26 cellular contexts compared by ENCODE assay signal in the genomic region with DNA sequence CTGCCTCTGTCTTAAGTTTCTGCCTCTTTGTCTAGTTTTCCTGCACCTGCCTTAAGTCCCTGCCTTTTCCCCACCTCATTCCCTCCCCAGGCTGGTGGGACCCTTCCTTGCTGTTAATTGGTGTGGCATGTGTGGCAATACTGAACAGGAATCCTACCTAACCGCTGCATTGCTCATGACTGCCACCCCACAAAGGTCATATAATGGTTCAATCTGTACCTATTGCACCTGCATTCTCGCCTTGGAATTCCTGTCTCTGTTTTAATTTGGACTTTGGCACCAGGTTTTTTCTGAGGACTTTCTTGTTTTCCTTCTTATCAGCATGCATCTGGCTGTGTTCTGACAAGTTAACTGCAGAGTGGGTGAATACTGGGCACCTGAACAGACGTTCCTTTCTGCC.
"Had no signal": no experiment of that assay in that cellular context is flagged by ENCODE, and none has a peak within 500 bp of the region (broad histone marks: within the 10 kb centered on the region; RNA-seq: fewer than 3 reads in every experiment).

No MANE protein-coding gene starts in this region.

- H3K79me2 ChIP-seq: hepatocyte had no signal

- H3K27ac ChIP-seq: coronary artery, foreskin keratinocyte, gastroesophageal sphincter, heart left ventricle, hepatocyte, lower lobe of right lung, ovary, psoas muscle, right lobe of liver, thyroid gland had no signal

- H2AFZ ChIP-seq: hepatocyte had no signal

- DNase-seq: dermis blood vessel endothelial cell; effector memory CD4-positive, alpha-beta T cell; foreskin keratinocyte; heart left ventricle; kidney glomerular epithelial cell; left ventricle myocardium superior; lower lobe of right lung; mucosa of descending colon; naive B cell; nucleus accumbens; ovary; psoas muscle; right lobe of liver; stimulated activated CD4-positive, alpha-beta T cell treated with anti-CD3 and anti-CD28 coated beads, Interleukin-12 subunit alpha, Interleukin-12 subunit beta, amount 100 ng/mL, for 4 hours; stimulated activated CD4-positive, alpha-beta T cell treated with anti-CD3 and anti-CD28 coated beads, Interleukin-1b, Interleukin-23, amount 100 ng/mL, for 48 hours; stimulated activated CD4-positive, alpha-beta T cell treated with anti-CD3 and anti-CD28 coated beads, Interleukin-4, amount 100 ng/mL, for 1 hour; stimulated activated CD8-positive, alpha-beta memory T cell treated with anti-CD3 and anti-CD28 coated beads, Interleukin-4, amount 100 ng/mL, for 48 hours; stimulated activated naive CD4-positive, alpha-beta T cell; stimulated activated naive CD8-positive, alpha-beta T cell treated with anti-CD3 and anti-CD28 coated beads, Interleukin-15, amount 100 ng/mL, for 72 hours; thyroid gland had no signal

- H3K27me3 ChIP-seq: foreskin keratinocyte, hepatocyte, ovary, right lobe of liver, thyroid gland had no signal

- H3K9me3 ChIP-seq: gastroesophageal sphincter, heart left ventricle, lower lobe of right lung, mucosa of descending colon, ovary, psoas muscle, right lobe of liver, thyroid gland had no signal

- H3K4me3 ChIP-seq: coronary artery, gastroesophageal sphincter, heart left ventricle, hepatocyte, lower lobe of right lung, mucosa of descending colon, ovary, psoas muscle, right lobe of liver, smooth muscle cell, thyroid gland had no signal

- H3K4me2 ChIP-seq: hepatocyte, smooth muscle cell had no signal

- H3K4me1 ChIP-seq: foreskin keratinocyte, gastroesophageal sphincter, heart left ventricle, lower lobe of right lung, psoas muscle, right lobe of liver, thyroid gland had no signal

- H3K36me3 ChIP-seq: gastroesophageal sphincter, heart left ventricle, lower lobe of right lung, ovary, right lobe of liver, thyroid gland had no signal

- ATAC-seq: esophagus mucosa; foreskin keratinocyte; gastroesophageal sphincter; heart left ventricle; left ventricle myocardium superior; lower lobe of right lung; mucosa of descending colon; natural killer cell treated with Interleukin-12 subunit alpha and Interleukin-12 subunit beta and Interleukin-15 and Interleukin-18, amount 100 ng/mL, for 72 hours; psoas muscle; right lobe of liver; stimulated activated naive CD8-positive, alpha-beta T cell treated with anti-CD3 and anti-CD28 coated beads, Interleukin-15, amount 100 ng/mL, for 72 hours had no signal
